ENCODE assay signal across 1 cellular context in the genomic region with DNA sequence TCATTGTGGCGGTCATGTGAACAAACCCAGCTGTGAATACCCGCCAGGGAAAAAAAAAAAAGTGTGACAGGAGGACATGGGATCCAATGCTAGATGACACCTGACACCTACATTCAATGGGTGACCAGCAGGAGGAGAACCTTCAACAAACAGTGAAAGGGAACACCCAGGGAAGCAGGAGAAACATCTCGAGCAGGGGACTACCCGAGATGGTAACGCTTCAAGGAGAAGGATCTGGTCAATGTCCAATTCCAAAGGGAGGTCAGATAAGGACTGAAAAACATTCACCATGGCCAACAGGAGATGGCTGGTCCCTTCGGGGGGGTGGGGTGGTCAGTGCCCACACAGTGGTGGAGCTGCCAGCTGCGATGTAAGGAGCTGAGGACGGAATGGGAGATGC.
A peak's percentile ranks its signal among the peaks of the same experiment; 100 is the strongest.
TF ChIP-seq lines count a peak whose summit lies in the region.

No MANE protein-coding gene starts in this region.

TF ChIP-seq in GM23338, 12 proteins besides CTCF, POLR2A, EP300 and RAD21 (continued from another document):
- TF ChIP-seq, protein P1, sequence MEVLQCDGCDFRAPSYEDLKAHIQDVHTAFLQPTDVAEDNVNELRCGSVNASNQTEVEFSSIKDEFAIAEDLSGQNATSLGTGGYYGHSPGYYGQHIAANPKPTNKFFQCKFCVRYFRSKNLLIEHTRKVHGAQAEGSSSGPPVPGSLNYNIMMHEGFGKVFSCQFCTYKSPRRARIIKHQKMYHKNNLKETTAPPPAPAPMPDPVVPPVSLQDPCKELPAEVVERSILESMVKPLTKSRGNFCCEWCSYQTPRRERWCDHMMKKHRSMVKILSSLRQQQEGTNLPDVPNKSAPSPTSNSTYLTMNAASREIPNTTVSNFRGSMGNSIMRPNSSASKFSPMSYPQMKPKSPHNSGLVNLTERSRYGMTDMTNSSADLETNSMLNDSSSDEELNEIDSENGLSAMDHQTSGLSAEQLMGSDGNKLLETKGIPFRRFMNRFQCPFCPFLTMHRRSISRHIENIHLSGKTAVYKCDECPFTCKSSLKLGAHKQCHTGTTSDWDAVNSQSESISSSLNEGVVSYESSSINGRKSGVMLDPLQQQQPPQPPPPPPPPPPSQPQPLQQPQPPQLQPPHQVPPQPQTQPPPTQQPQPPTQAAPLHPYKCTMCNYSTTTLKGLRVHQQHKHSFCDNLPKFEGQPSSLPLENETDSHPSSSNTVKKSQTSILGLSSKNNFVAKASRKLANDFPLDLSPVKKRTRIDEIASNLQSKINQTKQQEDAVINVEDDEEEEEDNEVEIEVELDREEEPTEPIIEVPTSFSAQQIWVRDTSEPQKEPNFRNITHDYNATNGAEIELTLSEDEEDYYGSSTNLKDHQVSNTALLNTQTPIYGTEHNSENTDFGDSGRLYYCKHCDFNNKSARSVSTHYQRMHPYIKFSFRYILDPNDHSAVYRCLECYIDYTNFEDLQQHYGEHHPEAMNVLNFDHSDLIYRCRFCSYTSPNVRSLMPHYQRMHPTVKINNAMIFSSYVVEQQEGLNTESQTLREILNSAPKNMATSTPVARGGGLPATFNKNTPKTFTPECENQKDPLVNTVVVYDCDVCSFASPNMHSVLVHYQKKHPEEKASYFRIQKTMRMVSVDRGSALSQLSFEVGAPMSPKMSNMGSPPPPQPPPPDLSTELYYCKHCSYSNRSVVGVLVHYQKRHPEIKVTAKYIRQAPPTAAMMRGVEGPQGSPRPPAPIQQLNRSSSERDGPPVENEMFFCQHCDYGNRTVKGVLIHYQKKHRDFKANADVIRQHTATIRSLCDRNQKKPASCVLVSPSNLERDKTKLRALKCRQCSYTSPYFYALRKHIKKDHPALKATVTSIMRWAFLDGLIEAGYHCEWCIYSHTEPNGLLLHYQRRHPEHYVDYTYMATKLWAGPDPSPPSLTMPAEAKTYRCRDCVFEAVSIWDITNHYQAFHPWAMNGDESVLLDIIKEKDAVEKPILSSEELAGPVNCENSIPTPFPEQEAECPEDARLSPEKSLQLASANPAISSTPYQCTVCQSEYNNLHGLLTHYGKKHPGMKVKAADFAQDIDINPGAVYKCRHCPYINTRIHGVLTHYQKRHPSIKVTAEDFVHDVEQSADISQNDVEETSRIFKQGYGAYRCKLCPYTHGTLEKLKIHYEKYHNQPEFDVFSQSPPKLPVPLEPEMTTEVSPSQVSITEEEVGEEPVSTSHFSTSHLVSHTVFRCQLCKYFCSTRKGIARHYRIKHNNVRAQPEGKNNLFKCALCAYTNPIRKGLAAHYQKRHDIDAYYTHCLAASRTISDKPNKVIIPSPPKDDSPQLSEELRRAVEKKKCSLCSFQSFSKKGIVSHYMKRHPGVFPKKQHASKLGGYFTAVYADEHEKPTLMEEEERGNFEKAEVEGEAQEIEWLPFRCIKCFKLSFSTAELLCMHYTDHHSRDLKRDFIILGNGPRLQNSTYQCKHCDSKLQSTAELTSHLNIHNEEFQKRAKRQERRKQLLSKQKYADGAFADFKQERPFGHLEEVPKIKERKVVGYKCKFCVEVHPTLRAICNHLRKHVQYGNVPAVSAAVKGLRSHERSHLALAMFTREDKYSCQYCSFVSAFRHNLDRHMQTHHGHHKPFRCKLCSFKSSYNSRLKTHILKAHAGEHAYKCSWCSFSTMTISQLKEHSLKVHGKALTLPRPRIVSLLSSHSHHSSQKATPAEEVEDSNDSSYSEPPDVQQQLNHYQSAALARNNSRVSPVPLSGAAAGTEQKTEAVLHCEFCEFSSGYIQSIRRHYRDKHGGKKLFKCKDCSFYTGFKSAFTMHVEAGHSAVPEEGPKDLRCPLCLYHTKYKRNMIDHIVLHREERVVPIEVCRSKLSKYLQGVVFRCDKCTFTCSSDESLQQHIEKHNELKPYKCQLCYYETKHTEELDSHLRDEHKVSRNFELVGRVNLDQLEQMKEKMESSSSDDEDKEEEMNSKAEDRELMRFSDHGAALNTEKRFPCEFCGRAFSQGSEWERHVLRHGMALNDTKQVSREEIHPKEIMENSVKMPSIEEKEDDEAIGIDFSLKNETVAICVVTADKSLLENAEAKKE (CRISPR knock-in tag; IDR thresholded peaks at IDR 0.05) = peak; percentile 70; the same call in 1 of the 2 replicates
